ENCODE assay signal across 13 cellular contexts in genomic region chr3:9883676-9884554, GRCh38. TPM values are rescaled to one million over a fixed set of nuclear protein-coding genes. Genes with fewer than 3 reads are reported as not detected.
DNase-seq lines count a peak whose midpoint lies in the region; ATAC-seq, FAIRE-seq and TF ChIP-seq lines count a peak whose summit lies in the region.
"Had no signal": no experiment of that assay in that cellular context is flagged by ENCODE, and none has a peak within 500 bp of the region (broad histone marks: within the 10 kb centered on the region; RNA-seq: fewer than 3 reads in every experiment).

No MANE protein-coding gene starts in this region.

- POLR2A ChIA-PET in HCT116 (lab: Charles Lee) = interaction anchor here (1.2 to 1.6 kb wide), 5 partner anchors 10 to 91 kb away, joined by 4 to 6 read pairs (median 6); partner anchors contain the start of genes ARPC4, CRELD1 and IL17RE

- H3K9ac ChIP-seq in HCT116 (ENCODE audit: low read length) (peak overlapping the region; percentile 50), astrocyte (ENCODE audit: low read length) (peak overlapping the region; percentile 3), mesenchymal stem cell (ENCODE audit: low read length) (peak overlapping the region; percentile 63)

- CTCF ChIA-PET in HCT116 (lab: Charles Lee) = interaction anchor here (1.1 to 3.2 kb wide), 3 partner anchors 49 to 438 kb away, joined by 3 to 10 read pairs (median 4); partner anchors contain the start of gene CRELD1

- no peak overlapping the region for H2BK15ac ChIP-seq in mesenchymal stem cell (ENCODE audit: low read depth, poor library complexity, severe bottlenecking)

- H3K27ac ChIP-seq in HCT116 (ENCODE audit: low read depth, low read length) = peak overlapping the region; percentile 82
- H3K27ac ChIP-seq in astrocyte (ENCODE audit: low read depth, low read length) = peak overlapping the region; percentile 32
- no peak overlapping the region for H3K27ac ChIP-seq in mesenchymal stem cell (ENCODE audit: low read length, poor library complexity, severe bottlenecking)
- H3K27ac ChIP-seq in heart left ventricle = no peak overlapping the region
- H3K27ac ChIP-seq in SJCRH30 = no peak overlapping the region
- H3K27ac ChIP-seq: right atrium auricular region had no signal

- FAIRE-seq in astrocyte (lab: Jason Lieb, UNC) (no peak), urothelium cell line (lab: Jason Lieb, UNC) (no peak)

- H3K36me3 ChIP-seq in HCT116 (ENCODE audit: control insufficient read depth in 1 of 2, insufficient read depth in 2 of 2, low read length in 2 of 2) = no peaks in the 10 kb centered on the region
- H3K36me3 ChIP-seq in astrocyte (ENCODE audit: insufficient read depth, low read length) = no peaks in the 10 kb centered on the region
- H3K36me3 ChIP-seq in mesenchymal stem cell (ENCODE audit: control insufficient read depth in 1 of 2, insufficient read depth in 2 of 2, low read depth in 1 of 2, low read length in 2 of 2) = no peaks in the 10 kb centered on the region
- H3K36me3 ChIP-seq in heart left ventricle = no peaks in the 10 kb centered on the region
- H3K36me3 ChIP-seq in SJCRH30 = no peaks in the 10 kb centered on the region
- H3K36me3 ChIP-seq: right atrium auricular region had no signal

- 56% methylated on average over 6 of the region's 7 CpGs for WGBS in mesenchymal stem cell
- WGBS in heart left ventricle, 4 donors = 73 to 80% (median 73%) methylated on average over 7 of the region's 7 CpGs

- H4K91ac ChIP-seq in mesenchymal stem cell (ENCODE audit: low read length) = no peak overlapping the region

- peak; percentile 59 for ATAC-seq in HCT116
- ATAC-seq in HG02798 (IDR thresholded peaks at IDR 0.05; ENCODE audit: poor library complexity, unreplicated experiment) = no peak
- ATAC-seq in heart left ventricle = no peak

- H3K79me2 ChIP-seq in HCT116 (ENCODE audit: insufficient read depth, low read length) = no peaks in the 10 kb centered on the region
- no peaks in the 10 kb centered on the region for H3K79me2 ChIP-seq in astrocyte (ENCODE audit: insufficient read depth, low read length)

- H4K20me1 ChIP-seq in HCT116 (ENCODE audit: insufficient read depth) (no peaks in the 10 kb centered on the region), astrocyte (ENCODE audit: insufficient read depth, low read length) (no peaks in the 10 kb centered on the region)

- no peak overlapping the region for H2AK5ac ChIP-seq in mesenchymal stem cell (ENCODE audit: low read length, severe bottlenecking)

- H4K8ac ChIP-seq in mesenchymal stem cell (ENCODE audit: low read length) = no peak overlapping the region

- H3K4ac ChIP-seq in mesenchymal stem cell (ENCODE audit: low read depth in 1 of 2, low read length in 2 of 2) = no peak overlapping the region

- H3K4me3 ChIP-seq in HCT116 (replicated peaks in 1 of 2; ENCODE audit: low read depth in 1 of 2, low read length in 2 of 2) (peak overlapping the region in 1 of 2 experiments; percentile 34; a peak in 2 of 4 replicates), astrocyte (ENCODE audit: insufficient read depth, low read depth, low read length) (no peak overlapping the region), mesenchymal stem cell (ENCODE audit: insufficient read depth in 1 of 2, low read depth in 1 of 2, low read length in 2 of 2) (peak overlapping the region in 1 of 2 experiments; percentile 26), heart left ventricle (no peak overlapping the region), SJCRH30 (no peak overlapping the region)
- H3K4me3 ChIP-seq: right atrium auricular region had no signal

- H3K9me3 ChIP-seq in HCT116 (ENCODE audit: control insufficient read depth in 1 of 2, insufficient read depth in 1 of 2, low read depth in 1 of 2, low read length in 2 of 2) (no peaks in the 10 kb centered on the region), astrocyte (ENCODE audit: insufficient read depth, low read depth, low read length) (no peaks in the 10 kb centered on the region), mesenchymal stem cell (ENCODE audit: control insufficient read depth, low read length) (no peaks in the 10 kb centered on the region), heart left ventricle (no peaks in the 10 kb centered on the region), SJCRH30 (replicated peaks) (no peaks in the 10 kb centered on the region)
- H3K9me3 ChIP-seq: right atrium auricular region had no signal

- H3K14ac ChIP-seq in mesenchymal stem cell (ENCODE audit: low read length in 2 of 2) = no peak overlapping the region

- RAD21 ChIA-PET in HCT116 (lab: Charles Lee; ENCODE audit: low non-redundant PET in 1 of 2, low total read pairs in 2 of 2, uncharacterized antibody in 2 of 2, unreplicated experiment in 2 of 2) = no interaction called here

- peak overlapping the region; percentile 82 for H2AFZ ChIP-seq in HCT116 (ENCODE audit: low read depth, low read length, poor library complexity, severe bottlenecking)
- peak overlapping the region; percentile 22 for H2AFZ ChIP-seq in astrocyte (ENCODE audit: low read depth, low read length)
- H2AFZ ChIP-seq in mesenchymal stem cell (ENCODE audit: low read depth, low read length) = no peak overlapping the region

- no peak for TF ChIP-seq POLR2A in HCT116 (IDR thresholded peaks at IDR 0.05; ENCODE audit: borderline replicate concordance, extremely low read depth, insufficient read depth, insufficient read length)
- no peak for TF ChIP-seq POLR2A in heart left ventricle (IDR thresholded peaks at IDR 0.05)

- H3K18ac ChIP-seq in mesenchymal stem cell (ENCODE audit: low read depth in 1 of 2, low read length in 2 of 2) = peak overlapping the region; percentile 23 to 52

- peaks cover under 1% of the 10 kb centered on the region for H3K27me3 Mint-ChIP-seq in astrocyte (ENCODE audit: low read depth, unreplicated experiment)
- H3K27me3 Mint-ChIP-seq: activated CD4-positive, alpha-beta memory T cell treated with anti-CD3 and anti-CD28 coated beads for 36 hours had no signal

- H3K23ac ChIP-seq in mesenchymal stem cell (ENCODE audit: low read length in 2 of 2) = no peak overlapping the region

- no peak overlapping the region for H2BK120ac ChIP-seq in mesenchymal stem cell (ENCODE audit: low read depth, low read length)

- H3K4me2 ChIP-seq in HCT116 (ENCODE audit: low read length) (peak overlapping the region; percentile 70), astrocyte (ENCODE audit: low read length) (peak overlapping the region; percentile 73), mesenchymal stem cell (ENCODE audit: low read length, poor library complexity, severe bottlenecking) (no peak overlapping the region)

- H2BK12ac ChIP-seq in mesenchymal stem cell (ENCODE audit: low read length in 2 of 2) = no peak overlapping the region

- peaks cover 17 to 38% of the 10 kb centered on the region in 2 experiments for H3K4me1 ChIP-seq in HCT116 (ENCODE audit: control insufficient read depth in 1 of 2, insufficient read depth in 2 of 2, low read length in 2 of 2)
- peaks cover 10% of the 10 kb centered on the region for H3K4me1 ChIP-seq in astrocyte (ENCODE audit: insufficient read depth, low read length)
- H3K4me1 ChIP-seq in mesenchymal stem cell (ENCODE audit: control insufficient read depth, insufficient read depth, low read depth, low read length) = no peaks in the 10 kb centered on the region
- H3K4me1 ChIP-seq in heart left ventricle = no peaks in the 10 kb centered on the region
- H3K4me1 ChIP-seq in SJCRH30 = peaks cover 19% of the 10 kb centered on the region
- H3K4me1 ChIP-seq: right atrium auricular region had no signal

- no peaks in the 10 kb centered on the region for H3K9me3 Mint-ChIP-seq in astrocyte (ENCODE audit: unreplicated experiment)
- H3K9me3 Mint-ChIP-seq: activated CD4-positive, alpha-beta memory T cell treated with anti-CD3 and anti-CD28 coated beads for 36 hours had no signal

- TSS peak; percentile 98 for BruUV-seq in HCT116 (replicated peaks; lab: Mats Ljungman, UMichigan)

- H3K27me3 ChIP-seq in HCT116 (ENCODE audit: insufficient read depth, low read length) = no peaks in the 10 kb centered on the region
- H3K27me3 ChIP-seq in astrocyte (ENCODE audit: insufficient read depth, low read length) = no peaks in the 10 kb centered on the region
- H3K27me3 ChIP-seq in mesenchymal stem cell (ENCODE audit: control insufficient read depth in 1 of 2, insufficient read depth in 1 of 2, low read length in 2 of 2) = no peaks in the 10 kb centered on the region
- H3K27me3 ChIP-seq in heart left ventricle = no peaks in the 10 kb centered on the region
- H3K27me3 ChIP-seq in SJCRH30 = no peaks in the 10 kb centered on the region
- H3K27me3 ChIP-seq: right atrium auricular region had no signal

- no peaks in the 10 kb centered on the region for H3K9me2 ChIP-seq in HCT116 (ENCODE audit: insufficient read depth)

- no peaks in the 10 kb centered on the region for H3K79me1 ChIP-seq in mesenchymal stem cell (replicated peaks; ENCODE audit: low read length, poor library complexity, severe bottlenecking)

- no peak for TF ChIP-seq RAD21 in HCT116 (IDR thresholded peaks at IDR 0.05; ENCODE audit: low read depth)

- intact Hi-C loops in HCT116 (cut with micrococcal nuclease) = no loop called here
- intact Hi-C loops in heart left ventricle (cut with DNase I) = no loop called here

- no peak overlapping the region for H2BK5ac ChIP-seq in mesenchymal stem cell (ENCODE audit: low read depth, low read length, poor library complexity, severe bottlenecking)

- TF ChIP-seq CTCF in HCT116 (IDR thresholded peaks at IDR 0.05 in 2 of 3, conservative IDR thresholded peaks at IDR 0.05 in 1 of 3; ENCODE audit: borderline replicate concordance in 1 of 3, insufficient read depth in 1 of 3, low read depth in 2 of 3, low read length in 2 of 3) = no peak
- TF ChIP-seq CTCF in astrocyte (IDR thresholded peaks at IDR 0.05; ENCODE audit: insufficient read depth, low read depth, low read length) = no peak
- TF ChIP-seq CTCF in heart left ventricle (IDR thresholded peaks at IDR 0.05) = no peak

- no peak overlapping the region for H3K4me3 Mint-ChIP-seq in astrocyte (ENCODE audit: unreplicated experiment)
- H3K4me3 Mint-ChIP-seq: activated CD4-positive, alpha-beta memory T cell treated with anti-CD3 and anti-CD28 coated beads for 36 hours had no signal

- H3K4me1 Mint-ChIP-seq in astrocyte (ENCODE audit: low read depth, unreplicated experiment) = peaks cover 10% of the 10 kb centered on the region

- peak overlapping the region; percentile 90 for H3K27ac Mint-ChIP-seq in astrocyte (ENCODE audit: unreplicated experiment)
- H3K27ac Mint-ChIP-seq: activated CD4-positive, alpha-beta memory T cell treated with anti-CD3 and anti-CD28 coated beads for 36 hours had no signal

- H3K36me3 Mint-ChIP-seq in astrocyte (ENCODE audit: low read depth, unreplicated experiment) = no peaks in the 10 kb centered on the region
- H3K36me3 Mint-ChIP-seq: activated CD4-positive, alpha-beta memory T cell treated with anti-CD3 and anti-CD28 coated beads for 36 hours had no signal

- no peak for DNase-seq in HCT116 (ENCODE audit: low read depth, low spot score)
- peak; percentile 41 for DNase-seq in astrocyte (ENCODE audit: low read depth)
- peak; percentile 80 for DNase-seq in mesenchymal stem cell
- peak; percentile 17 for DNase-seq in urothelium cell line (ENCODE audit: low spot score)
- DNase-seq in heart left ventricle = no peak
- no peak for DNase-seq in SJCRH30
- DNase-seq: activated CD4-positive, alpha-beta memory T cell treated with anti-CD3 and anti-CD28 coated beads for 36 hours; activated effector memory CD4-positive, alpha-beta T cell treated with Interleukin-2 at 50 U/mL for 16 hours; caudate nucleus; NCI-H345 had no signal

RNA-seq across cellular contexts. Expression of gene CIDEC, which starts 3.9 kb away (rescaled TPM):
- total RNA-seq in HCT116 (2021; ENCODE audit: unreplicated experiment) (not detected), astrocyte (not detected in 2 replicates), heart left ventricle (10 to 100 TPM in 2 of 9 donors, 1 to 10 TPM in 4, under 1 TPM in 1, not detected in 2; 0.72 to 59.0 (median 1.6) TPM)
- 0.07 and 0.09 TPM in 2 replicates for polyA plus RNA-seq in HCT116 (2012)
- 0.07 TPM for polyA plus RNA-seq in mesenchymal stem cell (2013, experiment 1 of 2)
- not detected for polyA plus RNA-seq in mesenchymal stem cell (2013, experiment 2 of 2)
- 10 to 100 TPM in 1 of 2 donors, 1 to 10 TPM in 1; 4.0 to 17.5 TPM for polyA plus RNA-seq in heart left ventricle
- total RNA-seq in SJCRH30 (2014; rRNA removed; shearing (Covaris generic)) = not detected in 2 replicates
- total RNA-seq: activated CD4-positive, alpha-beta memory T cell treated with anti-CD3 and anti-CD28 coated beads for 36 hours; mononuclear cell had no signal

RNA-seq across cellular contexts. Expression of gene JAGN1, which starts 6.5 kb away (rescaled TPM):
- total RNA-seq in HCT116 (2021; ENCODE audit: unreplicated experiment) (33.4 TPM), astrocyte (31.7 and 33.6 TPM in 2 replicates), heart left ventricle (10 to 100 TPM; 15.1 to 40.3 (median 21.2) TPM)
- polyA plus RNA-seq in HCT116 (2012) = 35.8 and 40.4 TPM in 2 replicates
- 23.3 TPM for polyA plus RNA-seq in mesenchymal stem cell (2013, experiment 1 of 2)
- polyA plus RNA-seq in mesenchymal stem cell (2013, experiment 2 of 2) = 22.6 TPM
- 10 to 100 TPM; 20.8 to 77.3 TPM for polyA plus RNA-seq in heart left ventricle
- 40.3 and 41.0 TPM in 2 replicates for total RNA-seq in SJCRH30 (2014; rRNA removed; shearing (Covaris generic))

RNA-seq across cellular contexts. Expression of gene IL17RE, which starts 18.7 kb away (rescaled TPM):
- total RNA-seq in HCT116 (2021; ENCODE audit: unreplicated experiment) (14.3 TPM), astrocyte (3.7 and 4.6 TPM in 2 replicates), heart left ventricle (1 to 10 TPM in 4 of 9 donors, under 1 TPM in 5; 0.65 to 6.9 (median 0.79) TPM)
- 12.8 and 12.9 TPM in 2 replicates for polyA plus RNA-seq in HCT116 (2012)
- polyA plus RNA-seq in mesenchymal stem cell (2013, experiment 1 of 2) = 1.0 TPM
- polyA plus RNA-seq in mesenchymal stem cell (2013, experiment 2 of 2) = 0.68 TPM
- polyA plus RNA-seq in heart left ventricle = 1 to 10 TPM in 1 of 2 donors, under 1 TPM in 1; 0.95 to 1.3 TPM
- total RNA-seq in SJCRH30 (2014; rRNA removed; shearing (Covaris generic)) = 0.05 and 0.12 TPM in 2 replicates

RNA-seq across cellular contexts. Expression of gene IL17RC, which starts 33.0 kb away (rescaled TPM):
- total RNA-seq in HCT116 (2021; ENCODE audit: unreplicated experiment) = 17.6 TPM
- polyA plus RNA-seq in HCT116 (2012) = 12.5 and 14.5 TPM in 2 replicates
- 20.1 and 23.9 TPM in 2 replicates for total RNA-seq in astrocyte
- polyA plus RNA-seq in mesenchymal stem cell (2013, experiment 1 of 2) = 31.0 TPM
- 31.2 TPM for polyA plus RNA-seq in mesenchymal stem cell (2013, experiment 2 of 2)
- 10 to 100 TPM; 20.6 to 45.3 (median 29.2) TPM for total RNA-seq in heart left ventricle
- 10 to 100 TPM; 34.7 to 42.1 TPM for polyA plus RNA-seq in heart left ventricle
- 4.0 and 6.8 TPM in 2 replicates for total RNA-seq in SJCRH30 (2014; rRNA removed; shearing (Covaris generic))

RNA-seq across cellular contexts. Expression of gene RPUSD3, which starts 40.1 kb away (rescaled TPM):
- total RNA-seq in HCT116 (2021; ENCODE audit: unreplicated experiment) (58.0 TPM), astrocyte (35.4 and 36.2 TPM in 2 replicates), heart left ventricle (10 to 100 TPM; 25.8 to 68.6 (median 31.1) TPM)
- polyA plus RNA-seq in HCT116 (2012) = 61.1 and 64.6 TPM in 2 replicates
- polyA plus RNA-seq in mesenchymal stem cell (2013, experiment 1 of 2) = 38.5 TPM
- 35.7 TPM for polyA plus RNA-seq in mesenchymal stem cell (2013, experiment 2 of 2)
- polyA plus RNA-seq in heart left ventricle = 10 to 100 TPM; 41.1 to 43.5 TPM
- 30.0 and 34.0 TPM in 2 replicates for total RNA-seq in SJCRH30 (2014; rRNA removed; shearing (Covaris generic))

Comparison
In these comparisons a context has a peak if more than half of its experiments do, and no peak if none do; other contexts are left out.
1. DNase-seq: peak in astrocyte (single experiment), mesenchymal stem cell (single experiment) and urothelium cell line (single experiment); none in HCT116 (single experiment), heart left ventricle (0 of 5) and SJCRH30 (0 of 2).
2. H3K27ac ChIP-seq: peak in HCT116 (single experiment) and astrocyte (single experiment); none in mesenchymal stem cell (single experiment), heart left ventricle (0 of 12) and SJCRH30 (single experiment).
3. H3K9ac ChIP-seq: peak in every context shown above with its lines; median percentile 63 in mesenchymal stem cell; 50 in HCT116; 3 in astrocyte.